1 cellular context compared by ENCODE assay signal in genomic region chr17:42153919-42154491, GRCh38.
TF ChIP-seq lines count a peak whose summit lies in the region.

No MANE protein-coding gene starts in this region.

TF ChIP-seq in K562, 482 proteins besides CTCF, POLR2A, EP300 and RAD21 (continued from another document and continues in another):
- TF ChIP-seq FOXJ3 (CRISPR knock-in tag; IDR thresholded peaks at IDR 0.05), result no peak
- no peak for TF ChIP-seq ESRRB (CRISPR knock-in tag; IDR thresholded peaks at IDR 0.05; ENCODE audit: borderline replicate concordance)
- TF ChIP-seq POLR2G (IDR thresholded peaks at IDR 0.05; ENCODE audit: low read depth, low read length), result no peak
- TF ChIP-seq POLR2AphosphoS2 (IDR thresholded peaks at IDR 0.05; ENCODE audit: low read length), result no peak
- TF ChIP-seq FOXJ2 (tag; IDR thresholded peaks at IDR 0.05), result no peak
- no peak for TF ChIP-seq AFF1 (IDR thresholded peaks at IDR 0.05; ENCODE audit: low read depth in 1 of 2, partially characterized antibody in 2 of 2)
- TF ChIP-seq ZNF354B (CRISPR knock-in tag; IDR thresholded peaks at IDR 0.05), result no peak
- no peak for TF ChIP-seq TARDBP (IDR thresholded peaks at IDR 0.05)
- TF ChIP-seq RFX7 (CRISPR knock-in tag; IDR thresholded peaks at IDR 0.05), result no peak
- TF ChIP-seq IRF9 (tag; IDR thresholded peaks at IDR 0.05), result no peak
- no peak for TF ChIP-seq SRSF1 (IDR thresholded peaks at IDR 0.05; ENCODE audit: low read depth, low read length)
- no peak for TF ChIP-seq HOMEZ (CRISPR knock-in tag; IDR thresholded peaks at IDR 0.05)
- no peak for TF ChIP-seq PYGO2 (tag; IDR thresholded peaks at IDR 0.05)
- 0 out of 2 replicates have a peak, but pooled peaks have one; percentile 29 for TF ChIP-seq ZNF224 (CRISPR knock-in tag; IDR thresholded peaks at IDR 0.05)
- TF ChIP-seq MNT (conservative IDR thresholded peaks at IDR 0.05), result peak in 1 of 2 experiments; percentile 45; a peak in 2 of 4 replicates
- no peak; the same call in 1 of the 2 replicates for TF ChIP-seq NKRF (IDR thresholded peaks at IDR 0.05; ENCODE audit: borderline replicate concordance)
- TF ChIP-seq NFIX (CRISPR knock-in tag; IDR thresholded peaks at IDR 0.05; ENCODE audit: low read depth), result no peak
- TF ChIP-seq JUNB (CRISPR knock-in tag; conservative IDR thresholded peaks at IDR 0.05), result no peak
- TF ChIP-seq FOXM1 (IDR thresholded peaks at IDR 0.05; ENCODE audit: low read depth), result no peak
- TF ChIP-seq FOXM1 (CRISPR knock-in tag; IDR thresholded peaks at IDR 0.05; ENCODE audit: low read depth), result no peak
- no peak for TF ChIP-seq SIRT6 (IDR thresholded peaks at IDR 0.05; ENCODE audit: low read depth, low read length)
- TF ChIP-seq RBM17 (IDR thresholded peaks at IDR 0.05; ENCODE audit: borderline replicate concordance, low read depth, low read length), result no peak
- peak; percentile 86 for TF ChIP-seq BHLHE40 (IDR thresholded peaks at IDR 0.05; ENCODE audit: low read length)
- no peak for TF ChIP-seq ZFP91 (CRISPR knock-in tag; IDR thresholded peaks at IDR 0.05)
- peak in 1 of 2 experiments; percentile 7; a peak in 1 of 4 replicates for TF ChIP-seq KDM1A (IDR thresholded peaks at IDR 0.05)
- no peak for TF ChIP-seq MEIS2 (IDR thresholded peaks at IDR 0.05; ENCODE audit: partially characterized antibody)
- TF ChIP-seq ZNF778 (CRISPR knock-in tag; IDR thresholded peaks at IDR 0.05), result no peak
- no peak for TF ChIP-seq SIX5 (IDR thresholded peaks at IDR 0.05; ENCODE audit: borderline replicate concordance in 1 of 2, insufficient read depth in 1 of 2, low read depth in 1 of 2, low read length in 2 of 2)
- no peak for TF ChIP-seq ZNF318 (IDR thresholded peaks at IDR 0.05; ENCODE audit: borderline replicate concordance in 1 of 2, low read depth in 1 of 2)
- TF ChIP-seq ZNF133 (CRISPR knock-in tag; IDR thresholded peaks at IDR 0.05), result no peak
- TF ChIP-seq ZNF197 (CRISPR knock-in tag; IDR thresholded peaks at IDR 0.05; ENCODE audit: low read depth), result no peak
- TF ChIP-seq HDAC1 (IDR thresholded peaks at IDR 0.05), result peak in 1 of 2 experiments; percentile 28; a peak in 2 of 4 replicates
- TF ChIP-seq ELK1 (CRISPR knock-in tag; IDR thresholded peaks at IDR 0.05), result no peak
- peak; percentile 13; the same call in 1 of the 2 replicates for TF ChIP-seq EP400 (IDR thresholded peaks at IDR 0.05)
- TF ChIP-seq MYBL2 (IDR thresholded peaks at IDR 0.05; ENCODE audit: low read depth), result no peak
- no peak for TF ChIP-seq MYBL2 (CRISPR knock-in tag; IDR thresholded peaks at IDR 0.05; ENCODE audit: borderline replicate concordance)
- TF ChIP-seq MXI1 (IDR thresholded peaks at IDR 0.05; ENCODE audit: low read depth, low read length), result no peak
- TF ChIP-seq FOXK1 (CRISPR knock-in tag; IDR thresholded peaks at IDR 0.05; ENCODE audit: borderline replicate concordance), result 0 out of 2 replicates have a peak, but pooled peaks have one; percentile 32
- no peak for TF ChIP-seq CREB1 (IDR thresholded peaks at IDR 0.05)
- no peak for TF ChIP-seq CREB1 (CRISPR knock-in tag; IDR thresholded peaks at IDR 0.05)
